Comparison of ENCODE assay signal across 6 cellular contexts in genomic region chr10:71576842-71577241, GRCh38.
"Had no signal": no experiment of that assay in that cellular context is flagged by ENCODE, and none has a peak within 500 bp of the region (broad histone marks: within the 10 kb centered on the region; RNA-seq: fewer than 3 reads in every experiment).

No MANE protein-coding gene starts in this region.

- H3K27ac ChIP-seq: GM23248 had no signal

- H2AFZ ChIP-seq: GM23248 had no signal

- H3K9me3 ChIP-seq: HAP-1 had no signal

- ATAC-seq: HCT116 had no signal

- H3K9ac ChIP-seq: GM23248 had no signal

- H3K4me3 ChIP-seq: GM23248, HAP-1 had no signal

- FAIRE-seq: HTR-8/SVneo had no signal

- H3K4me1 ChIP-seq: HAP-1 had no signal

- H3K36me3 ChIP-seq: HAP-1 had no signal

- DNase-seq: GM23248, GOT3, KG1 had no signal
